2 cellular contexts compared by ENCODE assay signal in genomic region chr20:50680106-50680960, GRCh38.
TF ChIP-seq lines count a peak whose summit lies in the region.

No MANE protein-coding gene starts in this region.

TF ChIP-seq in IMR-90, 13 proteins besides CTCF, POLR2A, EP300 and RAD21:
- peak; percentile 97 for TF ChIP-seq CEBPB (IDR thresholded peaks at IDR 0.05; ENCODE audit: low read depth, low read length)
- no peak for TF ChIP-seq MAFK (IDR thresholded peaks at IDR 0.05; ENCODE audit: low read depth, low read length)

TF ChIP-seq in H1, 55 proteins besides CTCF, POLR2A, EP300 and RAD21:
- TF ChIP-seq CEBPB (IDR thresholded peaks at IDR 0.05; ENCODE audit: low read depth, low read length) (peak; percentile 96), KDM4A (IDR thresholded peaks at IDR 0.05; ENCODE audit: low read depth, low read length, severe bottlenecking) (no peak)
TF ChIP-seq in H1: peak in this region for 1.
